ENCODE assay signal across 8 cellular contexts in genomic region chr2:226800941-226801784, GRCh38. TPM values are rescaled to one million over a fixed set of nuclear protein-coding genes. Genes with fewer than 3 reads are reported as not detected.
DNase-seq lines count a peak whose midpoint lies in the region; ATAC-seq and TF ChIP-seq lines count a peak whose summit lies in the region.

No MANE protein-coding gene starts in this region.

- peak overlapping the region; percentile 26; the same call in 1 of the 2 replicates for H3K27ac ChIP-seq in Karpas-422 (ENCODE audit: low read length)
- peak overlapping the region; percentile 97 for H3K27ac ChIP-seq in hepatocyte

- no peaks in the 10 kb centered on the region for H3K9me3 ChIP-seq in Karpas-422 (ENCODE audit: low read length)
- H3K9me3 ChIP-seq in hepatocyte (ENCODE audit: low read depth) = no peaks in the 10 kb centered on the region

- no peaks in the 10 kb centered on the region for H3K9me2 ChIP-seq in Karpas-422 (replicated peaks; ENCODE audit: insufficient read depth, low read length)
- H3K9me2 ChIP-seq in hepatocyte (replicated peaks; ENCODE audit: insufficient read depth) = no peaks in the 10 kb centered on the region

- peak overlapping the region; percentile 80 for H3K9ac ChIP-seq in Karpas-422 (ENCODE audit: low read length)

- peak overlapping the region; percentile 90 for H3K4me3 ChIP-seq in Karpas-422 (ENCODE audit: low read length)
- H3K4me3 ChIP-seq in hepatocyte = peak overlapping the region; percentile 3

- 7% methylated on average over 33 of the region's 33 CpGs for WGBS in hepatocyte (ENCODE audit: low lambda C conversion rate, missing lambda C conversion rate)

- intact Hi-C loops in sciatic nerve (cut with DNase I) = loop anchor here (5.0 kb wide), 1 partner anchor 1134 kb away; no protein-coding TSS in a partner anchor

- peak overlapping the region; percentile 81 for H2AFZ ChIP-seq in Karpas-422 (ENCODE audit: low read length)
- peak overlapping the region; percentile 91 for H2AFZ ChIP-seq in hepatocyte

- H3K27me3 ChIP-seq in Karpas-422 (ENCODE audit: low read length) (no peaks in the 10 kb centered on the region), hepatocyte (no peaks in the 10 kb centered on the region)

- H3K79me2 ChIP-seq in Karpas-422 (ENCODE audit: low read length) (no peaks in the 10 kb centered on the region), hepatocyte (peaks cover 33% of the 10 kb centered on the region)

- DNase-seq in DMS53 treated with DMSO at 0.1 percent for 48 hours (lab: John Stamatoyannopoulos, UW; ENCODE audit: unreplicated experiment) = peak; percentile 74
- DNase-seq in Karpas-422 = peak; percentile 97
- peak; percentile 63 for DNase-seq in SW480 (ENCODE audit: low spot score)
- peak; percentile 58 to 96 (median 91) for DNase-seq in anterior cingulate cortex (lab: John Stamatoyannopoulos, UW)
- DNase-seq in hepatocyte (ENCODE audit: low spot score) = peak; percentile 93
- peak; percentile 84 for DNase-seq in sciatic nerve (ENCODE audit: low spot score)
- DNase-seq in SW 1271 (lab: John Stamatoyannopoulos, UW) = no peak

- peaks cover 4% of the 10 kb centered on the region; the same call in 1 of the 2 replicates for H4K20me1 ChIP-seq in Karpas-422 (ENCODE audit: insufficient read depth, low read depth, low read length)
- peaks cover 6% of the 10 kb centered on the region for H4K20me1 ChIP-seq in hepatocyte (ENCODE audit: insufficient read depth, poor library complexity, severe bottlenecking)

- H3K4me2 ChIP-seq in Karpas-422 (ENCODE audit: low read depth, low read length, poor library complexity, severe bottlenecking) (peak overlapping the region; percentile 95), hepatocyte (peak overlapping the region; percentile 83)

- ATAC-seq in GM21576 (IDR thresholded peaks at IDR 0.05; ENCODE audit: unreplicated experiment) = peak; percentile 79
- peak; percentile 75 for ATAC-seq in sciatic nerve

- H3K36me3 ChIP-seq in Karpas-422 (ENCODE audit: insufficient read depth, low read length) = no peaks in the 10 kb centered on the region
- no peaks in the 10 kb centered on the region for H3K36me3 ChIP-seq in hepatocyte (replicated peaks; ENCODE audit: insufficient read depth, low read depth)

- peaks cover 34% of the 10 kb centered on the region for H3K4me1 ChIP-seq in Karpas-422 (ENCODE audit: low read length)
- H3K4me1 ChIP-seq in hepatocyte (ENCODE audit: insufficient read depth) = peaks cover 20% of the 10 kb centered on the region

- TF ChIP-seq CTCF in hepatocyte (IDR thresholded peaks at IDR 0.05; ENCODE audit: poor library complexity) = no peak

RNA-seq across cellular contexts. Expression of gene IRS1, which starts 1.5 kb away (rescaled TPM):
- 3.5 and 3.9 TPM in 2 replicates for total RNA-seq in Karpas-422 (2014; rRNA removed; shearing (Covaris generic); ENCODE audit: low replicate concordance)
- total RNA-seq in hepatocyte (20.1 and 25.6 TPM in 2 replicates), sciatic nerve (33.8 TPM)
- polyA plus RNA-seq in hepatocyte = 10.9 and 12.5 TPM in 2 replicates

RNA-seq across cellular contexts. Expression of gene RHBDD1, which starts 34.7 kb away (rescaled TPM):
- 35.6 and 74.9 TPM in 2 replicates for total RNA-seq in Karpas-422 (2014; rRNA removed; shearing (Covaris generic); ENCODE audit: low replicate concordance)
- total RNA-seq in hepatocyte = 16.2 and 20.1 TPM in 2 replicates
- 13.1 and 20.9 TPM in 2 replicates for polyA plus RNA-seq in hepatocyte
- 66.0 TPM for total RNA-seq in sciatic nerve

Comparison
In these comparisons a context has a peak if more than half of its experiments do, and no peak if none do; other contexts are left out.
1. DNase-seq: peak in DMS53 treated with DMSO at 0.1 percent for 48 hours (single experiment), Karpas-422 (single experiment), SW480 (single experiment), anterior cingulate cortex (58 of 58), hepatocyte (single experiment) and sciatic nerve (single experiment); none in SW 1271 (0 of 2).